27 cellular contexts compared by ENCODE assay signal in the genomic region with DNA sequence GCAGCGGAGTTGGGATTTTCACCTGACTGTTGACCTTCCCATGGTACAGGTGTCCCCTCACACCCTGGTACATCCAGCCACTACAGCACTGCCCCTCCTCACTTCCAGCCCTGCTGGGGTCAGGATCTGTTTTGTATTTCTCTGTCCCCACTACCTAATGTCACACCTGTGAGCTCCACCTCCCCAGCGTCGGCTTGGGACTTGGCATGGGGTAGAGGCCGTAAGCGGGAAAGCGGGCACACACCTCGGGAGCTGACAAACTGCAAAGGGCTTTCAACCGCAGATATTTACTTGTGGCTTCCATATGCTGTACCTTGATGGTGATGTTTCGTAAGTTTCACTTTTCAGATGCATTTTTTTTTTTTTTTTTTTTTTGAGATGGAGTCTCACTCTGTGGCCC. TPM values are rescaled to one million over a fixed set of nuclear protein-coding genes. Genes with fewer than 3 reads are reported as not detected.
"Had no signal": no experiment of that assay in that cellular context is flagged by ENCODE, and none has a peak within 500 bp of the region (broad histone marks: within the 10 kb centered on the region; RNA-seq: fewer than 3 reads in every experiment).

No MANE protein-coding gene starts in this region.

- H3K9me3 ChIP-seq: colonic mucosa, esophagus squamous epithelium, ovary, right lobe of liver, spleen, testis, tibial nerve, upper lobe of right lung, vagina had no signal

- H3K4me3 ChIP-seq: colonic mucosa, esophagus squamous epithelium, hepatocyte, ovary, right lobe of liver, spleen, testis, tibial nerve, upper lobe of right lung, vagina had no signal

- H3K27ac ChIP-seq: colonic mucosa, esophagus squamous epithelium, foreskin keratinocyte, hepatocyte, ovary, right lobe of liver, spleen, testis, tibial nerve, vagina had no signal

- DNase-seq: colonic mucosa; dermis blood vessel endothelial cell; esophagus squamous epithelium; foreskin keratinocyte; head of caudate nucleus; mammary epithelial cell; natural killer cell; nucleus accumbens; ovary; right lobe of liver; spleen; stimulated activated CD4-positive, alpha-beta T cell treated with anti-CD3 and anti-CD28 coated beads, Interleukin-15, amount 100 ng/mL, for 24 hours; stimulated activated CD4-positive, alpha-beta T cell treated with anti-CD3 and anti-CD28 coated beads, Interleukin-1b, Interleukin-23, amount 100 ng/mL, for 48 hours; stimulated activated CD4-positive, alpha-beta T cell treated with anti-CD3 and anti-CD28 coated beads, Interleukin-4, amount 100 ng/mL, for 24 hours; stimulated activated naive CD8-positive, alpha-beta T cell treated with anti-CD3 and anti-CD28 coated beads, Interleukin-15, amount 100 ng/mL, for 72 hours; testis; upper lobe of right lung had no signal

- H3K27me3 ChIP-seq: colonic mucosa, esophagus squamous epithelium, hepatocyte, ovary, right lobe of liver, spleen, testis, tibial nerve, upper lobe of right lung, vagina had no signal

- H3K4me1 ChIP-seq: foreskin keratinocyte, right lobe of liver had no signal

- ATAC-seq: foreskin keratinocyte; natural killer cell; right lobe of liver; stimulated activated memory B cell treated with anti-CD40 and anti-IgM and Interleukin-4, amounts not matched to agents 10 μg/mL and 1 μg/mL and 100 μg/mL, for 72 hours; stimulated activated naive CD8-positive, alpha-beta T cell treated with anti-CD3 and anti-CD28 coated beads, Interleukin-15, amount 100 ng/mL, for 72 hours; upper lobe of right lung had no signal

- H3K36me3 ChIP-seq: colonic mucosa, esophagus squamous epithelium, ovary, right lobe of liver, spleen, tibial nerve, upper lobe of right lung, vagina had no signal

RNA-seq across cellular contexts. Expression of gene CCN5, which starts 5.4 kb away (rescaled TPM):
- total RNA-seq: dermis blood vessel endothelial cell, epithelial cell of proximal tubule, foreskin keratinocyte, kidney epithelial cell, natural killer cell, neural crest cell, progenitor cell of endocrine pancreas, skeletal muscle tissue had no signal
- polyA plus RNA-seq: foreskin keratinocyte, mammary epithelial cell had no signal

RNA-seq across cellular contexts. Expression of gene KCNK15, which starts 35.9 kb away (rescaled TPM):
- total RNA-seq: epithelial cell of proximal tubule, foreskin keratinocyte, myocyte, natural killer cell, neural crest cell had no signal
